In the genomic region with DNA sequence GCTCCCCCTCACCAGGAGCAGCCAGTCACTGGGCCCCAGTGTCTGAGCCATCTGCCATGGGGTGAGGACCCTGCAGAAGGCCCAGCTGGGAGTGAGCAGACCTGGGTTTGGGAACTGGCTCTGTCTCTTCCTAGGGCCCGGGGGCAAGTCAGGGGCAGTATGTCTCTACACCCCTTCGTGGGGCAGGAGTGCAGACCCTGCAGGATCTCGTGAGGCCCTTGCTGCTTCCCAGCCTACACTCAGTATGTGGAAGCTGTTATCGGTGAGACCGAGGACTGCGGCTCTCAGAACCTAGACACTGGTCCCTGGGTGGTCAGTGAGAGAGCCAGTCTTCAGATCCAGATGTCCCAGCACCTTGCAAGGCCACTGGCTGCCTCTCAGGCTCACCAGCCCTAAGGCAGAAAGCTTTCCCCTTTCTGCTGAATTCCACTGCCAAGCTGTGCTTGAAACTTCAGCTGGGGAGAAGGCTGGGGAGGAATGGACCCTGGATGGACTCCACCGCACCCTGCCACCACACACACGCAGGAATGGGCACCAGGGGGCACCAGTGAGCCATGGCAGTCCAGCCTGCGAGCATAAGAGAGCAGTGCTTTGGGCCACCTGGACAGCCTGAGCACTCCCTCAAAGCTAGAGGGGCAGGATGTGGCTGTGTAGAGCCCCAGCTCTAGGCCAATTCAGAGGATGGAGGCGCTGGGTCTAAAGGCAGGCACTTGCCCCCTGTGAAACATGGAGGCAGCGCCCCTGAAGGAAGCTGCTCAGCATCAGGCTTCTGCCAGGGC, we compare ENCODE assay signal across 8 cellular contexts. TPM values are rescaled to one million over a fixed set of nuclear protein-coding genes. Genes with fewer than 3 reads are reported as not detected.
DNase-seq lines count a peak whose midpoint lies in the region; ATAC-seq, FAIRE-seq and TF ChIP-seq lines count a peak whose summit lies in the region.

No MANE protein-coding gene starts in this region.

- no peaks in the 10 kb centered on the region for H3K9me3 Mint-ChIP-seq in activated T-cell treated with anti-CD3 and anti-CD28 coated beads, Interleukin-2, amount 50 U/mL, for 24 hours
- H3K9me3 Mint-ChIP-seq in nephron progenitor cell = no peaks in the 10 kb centered on the region

- H2AFZ ChIP-seq in OCI-LY7 (ENCODE audit: low read length) = no peak overlapping the region; the same call in 1 of the 2 replicates

- H3K9me2 ChIP-seq in OCI-LY7 (ENCODE audit: insufficient read depth, low read length) = no peaks in the 10 kb centered on the region

- no peak overlapping the region for H3K27ac ChIP-seq in OCI-LY7 (ENCODE audit: low read depth, low read length, poor library complexity, severe bottlenecking)

- H3K36me3 ChIP-seq in OCI-LY7 (ENCODE audit: insufficient read depth, low read length) = no peaks in the 10 kb centered on the region

- H3K79me2 ChIP-seq in OCI-LY7 (ENCODE audit: insufficient read depth, low read depth, low read length) = no peaks in the 10 kb centered on the region

- no peaks in the 10 kb centered on the region for H3K9me3 ChIP-seq in OCI-LY7 (ENCODE audit: low read length)

- FAIRE-seq in D721Med (lab: Jason Lieb, UNC) = no peak

- no peak for DNase-seq in D721Med (ENCODE audit: insufficient read length, low spot score)
- DNase-seq in OCI-LY7 (ENCODE audit: low spot score) = peak; percentile 90
- peak; percentile 89 for DNase-seq in activated T-cell treated with anti-CD3 and anti-CD28 coated beads, Interleukin-2, amount 50 U/mL, for 24 hours
- peak; percentile 77 for DNase-seq in fibroblast of mammary gland (ENCODE audit: low read depth)
- DNase-seq in nephron progenitor cell = peak; percentile 95
- peak; percentile 94 for DNase-seq in stimulated activated naive CD8-positive, alpha-beta T cell treated with anti-CD3 and anti-CD28 coated beads, Interleukin-15, Interleukin-2, amounts not matched to agents 100 U/mL and 50 U/mL, for 24 hours

- H3K4me2 ChIP-seq in OCI-LY7 (ENCODE audit: low read length) = no peak overlapping the region

- CTCF ChIA-PET in OCI-LY7 (lab: Charles Lee; ENCODE audit: unreplicated experiment) = interaction anchor here (0.7 to 1.1 kb wide), 6 partner anchors 12 to 75 kb away, joined by 3 to 5 read pairs (median 3); no protein-coding TSS in a partner anchor

- no peaks in the 10 kb centered on the region for H3K36me3 Mint-ChIP-seq in activated T-cell treated with anti-CD3 and anti-CD28 coated beads, Interleukin-2, amount 50 U/mL, for 24 hours (ENCODE audit: low read depth)
- H3K36me3 Mint-ChIP-seq in nephron progenitor cell (ENCODE audit: low read depth) = no peaks in the 10 kb centered on the region

- H3K27ac Mint-ChIP-seq in activated T-cell treated with anti-CD3 and anti-CD28 coated beads, Interleukin-2, amount 50 U/mL, for 24 hours = no peak overlapping the region
- H3K27ac Mint-ChIP-seq in nephron progenitor cell = no peak overlapping the region

- H3K4me3 Mint-ChIP-seq in activated T-cell treated with anti-CD3 and anti-CD28 coated beads, Interleukin-2, amount 50 U/mL, for 24 hours = no peak overlapping the region
- no peak overlapping the region for H3K4me3 Mint-ChIP-seq in nephron progenitor cell

- H4K20me1 ChIP-seq in OCI-LY7 (ENCODE audit: insufficient read depth, low read length) = no peaks in the 10 kb centered on the region

- H3K27me3 Mint-ChIP-seq in activated T-cell treated with anti-CD3 and anti-CD28 coated beads, Interleukin-2, amount 50 U/mL, for 24 hours = peaks cover 2% of the 10 kb centered on the region
- peaks cover 51% of the 10 kb centered on the region for H3K27me3 Mint-ChIP-seq in nephron progenitor cell (ENCODE audit: low read depth, poor library complexity)

- intact Hi-C loops in OCI-LY7 (cut with micrococcal nuclease; ENCODE audit: unreplicated experiment) = loop anchor here (1.0 kb wide), 1 partner anchor 43 kb away; no protein-coding TSS in a partner anchor

- H3K4me1 ChIP-seq in OCI-LY7 (ENCODE audit: insufficient read depth, low read length, poor library complexity, severe bottlenecking) = no peaks in the 10 kb centered on the region

- peaks cover 2% of the 10 kb centered on the region for H3K4me1 Mint-ChIP-seq in activated T-cell treated with anti-CD3 and anti-CD28 coated beads, Interleukin-2, amount 50 U/mL, for 24 hours (ENCODE audit: low read depth)
- peaks cover 16% of the 10 kb centered on the region for H3K4me1 Mint-ChIP-seq in nephron progenitor cell

- POLR2A ChIA-PET in OCI-LY7 (lab: Charles Lee) = interaction anchor here (0.6 to 1.7 kb wide), 5 partner anchors 31 to 656 kb away, joined by 3 to 9 read pairs (median 3); no protein-coding TSS in a partner anchor

- BruUV-seq in OCI-LY7 (replicated peaks; lab: Mats Ljungman, UMichigan) = no TSS peak

- peak; percentile 95 for TF ChIP-seq CTCF in D721Med (IDR thresholded peaks at IDR 0.05; ENCODE audit: insufficient read depth, missing control alignments)
- TF ChIP-seq CTCF in OCI-LY7 (conservative IDR thresholded peaks at IDR 0.05; ENCODE audit: low read length) = peak; percentile 94
- peak; percentile 98 for TF ChIP-seq CTCF in fibroblast of mammary gland (conservative IDR thresholded peaks at IDR 0.05; ENCODE audit: control insufficient read depth, insufficient read depth, low read depth, low read length)
- TF ChIP-seq CTCF in nephron progenitor cell (IDR thresholded peaks at IDR 0.05) = peak; percentile 98

- H3K4me3 ChIP-seq in OCI-LY7 (ENCODE audit: low read depth, low read length, poor library complexity, severe bottlenecking) (no peak overlapping the region), fibroblast of mammary gland (ENCODE audit: control insufficient read depth, low read depth, low read length) (no peak overlapping the region)

- ATAC-seq in GM19455 (IDR thresholded peaks at IDR 0.05; ENCODE audit: unreplicated experiment) = peak; percentile 99
- ATAC-seq in HG03469 (IDR thresholded peaks at IDR 0.05; ENCODE audit: unreplicated experiment) = peak; percentile 94
- ATAC-seq in stimulated activated naive CD8-positive, alpha-beta T cell treated with anti-CD3 and anti-CD28 coated beads, Interleukin-15, Interleukin-2, amounts not matched to agents 100 U/mL and 50 U/mL, for 24 hours = peak; percentile 89

RNA-seq across cellular contexts. Expression of a gene that starts 21.4 kb away (rescaled TPM):
- not detected in 2 replicates for total RNA-seq in OCI-LY7 (2014; rRNA removed; shearing (Covaris generic))
- not detected in 2 replicates for total RNA-seq in OCI-LY7 (2022)

RNA-seq across cellular contexts. Expression of a gene that starts 27.1 kb away (rescaled TPM):
- 1.9 and 2.6 TPM in 2 replicates for total RNA-seq in OCI-LY7 (2014; rRNA removed; shearing (Covaris generic))
- total RNA-seq in OCI-LY7 (2022) = 2.7 and 5.3 TPM in 2 replicates

RNA-seq across cellular contexts. Expression of a gene that starts 46.1 kb away (rescaled TPM):
- 0.08 and 0.09 TPM in 2 replicates for total RNA-seq in OCI-LY7 (2014; rRNA removed; shearing (Covaris generic))
- not detected in 2 replicates for total RNA-seq in OCI-LY7 (2022)
